Comparison of ENCODE assay signal across 24 cellular contexts in genomic region chr3:178131801-178132200, GRCh38.
DNase-seq lines count a peak whose midpoint lies in the region; ATAC-seq, FAIRE-seq and TF ChIP-seq lines count a peak whose summit lies in the region.
"Had no signal": no experiment of that assay in that cellular context is flagged by ENCODE, and none has a peak within 500 bp of the region (broad histone marks: within the 10 kb centered on the region; RNA-seq: fewer than 3 reads in every experiment).

No MANE protein-coding gene starts in this region.

- no peak overlapping the region for H3K4me3 ChIP-seq in LNCaP clone FGC (ENCODE audit: low read depth, low read length)
- no peak overlapping the region for H3K4me3 ChIP-seq in K562
- H3K4me3 ChIP-seq in fibroblast of pulmonary artery (replicated peaks; ENCODE audit: low read depth, low read length) = no peak overlapping the region
- H3K4me3 ChIP-seq: adrenal gland, BLaER1, heart left ventricle, spleen, transverse colon had no signal

- no peak overlapping the region for H3K27ac Mint-ChIP-seq in CD14-positive monocyte
- H3K27ac Mint-ChIP-seq: activated CD4-positive, alpha-beta T cell treated with anti-CD3 and anti-CD28 coated beads, Interleukin-2, amount 10 ng/mL, durations not matched to agents 7 days and 5 days had no signal

- no peak overlapping the region for H3K4me3 Mint-ChIP-seq in CD14-positive monocyte
- H3K4me3 Mint-ChIP-seq: activated CD4-positive, alpha-beta T cell treated with anti-CD3 and anti-CD28 coated beads, Interleukin-2, amount 10 ng/mL, durations not matched to agents 7 days and 5 days; activated T-cell treated with anti-CD3 and anti-CD28 coated beads, Interleukin-2, amount 50 U/mL, for 4 hours; neural crest cell had no signal

- H2AFZ ChIP-seq in K562 (ENCODE audit: low read depth, low read length) = no peak overlapping the region

- TF ChIP-seq POLR2A in K562 (conservative IDR thresholded peaks at IDR 0.05) = no peak

- intact Hi-C loops in K562 (cut with micrococcal nuclease) (no loop called here), CD14-positive monocyte (cut with micrococcal nuclease) (no loop called here)

- no peaks in the 10 kb centered on the region for H3K27me3 ChIP-seq in K562 (ENCODE audit: control insufficient read depth in 2 of 2, insufficient read depth in 2 of 2, low read length in 2 of 2)
- H3K27me3 ChIP-seq: adrenal gland, BLaER1, heart left ventricle, spleen, transverse colon had no signal

- 15% methylated on average over 2 of the region's 2 CpGs for WGBS in K562 (ENCODE audit: insufficient coverage, low coverage, missing lambda C conversion rate)

- DNase-seq in AG08396 (ENCODE audit: low spot score) = peak; percentile 17
- DNase-seq in LNCaP clone FGC (ENCODE audit: low read depth) = peak; percentile 87
- no peak for DNase-seq in K562 (ENCODE audit: extremely low read depth in 1 of 4, low spot score in 3 of 4)
- peak; percentile 66 for DNase-seq in fibroblast of pulmonary artery (ENCODE audit: low read depth)
- DNase-seq in CD14-positive monocyte (ENCODE audit: low spot score) = no peak
- no peak for DNase-seq in NCI-H2107 treated with DMSO at 0.1 percent for 48 hours (lab: John Stamatoyannopoulos, UW; ENCODE audit: unreplicated experiment)
- DNase-seq in SK-N-DZ (ENCODE audit: low spot score) = no peak
- DNase-seq: activated CD4-positive, alpha-beta T cell treated with anti-CD3 and anti-CD28 coated beads, Interleukin-2, amount 10 ng/mL, durations not matched to agents 7 days and 5 days; activated T-cell treated with anti-CD3 and anti-CD28 coated beads, Interleukin-2, amount 50 U/mL, for 4 hours; central memory CD4-positive, alpha-beta T cell; DMS53; GDM1; heart left ventricle; NCI-H2171; NCI-H526; NK-92 treated with Interleukin-12 subunit alpha and Interleukin-12 subunit beta, amount 100 ng/mL, for 24 hours; right cardiac atrium; SHP77 treated with DMSO at 0.1 percent for 48 hours; spleen; transverse colon had no signal

- in situ Hi-C loops in K562 (cut with MboI) = no loop called here

- no peaks in the 10 kb centered on the region for H3K4me1 ChIP-seq in K562 (replicated peaks in 1 of 2; ENCODE audit: control insufficient read depth in 2 of 2, insufficient read depth in 2 of 2, low read length in 2 of 2)
- H3K4me1 ChIP-seq: BLaER1, spleen, transverse colon had no signal

- BruUV-seq in K562 (replicated peaks; lab: Mats Ljungman, UMichigan) = no TSS peak

- H3K27me3 Mint-ChIP-seq in CD14-positive monocyte (ENCODE audit: low read depth in 3 of 3) = peaks cover 0 to 2% (median 0%) of the 10 kb centered on the region in 3 donors
- H3K27me3 Mint-ChIP-seq: activated CD4-positive, alpha-beta T cell treated with anti-CD3 and anti-CD28 coated beads, Interleukin-2, amount 10 ng/mL, durations not matched to agents 7 days and 5 days had no signal

- no peak overlapping the region for H3K4me2 ChIP-seq in K562 (ENCODE audit: insufficient read depth, low read length)
- H3K4me2 ChIP-seq: BLaER1 had no signal

- TF ChIP-seq EP300 in K562 (IDR thresholded peaks at IDR 0.05; ENCODE audit: low read length) = no peak

- no peaks in the 10 kb centered on the region for H3K4me1 Mint-ChIP-seq in CD14-positive monocyte
- H3K4me1 Mint-ChIP-seq: activated CD4-positive, alpha-beta T cell treated with anti-CD3 and anti-CD28 coated beads, Interleukin-2, amount 10 ng/mL, durations not matched to agents 7 days and 5 days; neural crest cell had no signal

- ATAC-seq in K562 = no peak
- no peak for ATAC-seq in GM18498 (IDR thresholded peaks at IDR 0.05; ENCODE audit: unreplicated experiment)
- ATAC-seq: activated T-cell treated with anti-CD3 and anti-CD28 coated beads, Interleukin-2, amount 50 U/mL, for 4 hours; right cardiac atrium had no signal

- H3K27ac ChIP-seq in K562 (ENCODE audit: extremely low read depth, low read depth, low read length) = no peak overlapping the region
- H3K27ac ChIP-seq: adrenal gland, BLaER1, heart left ventricle, spleen, transverse colon had no signal

- no peaks in the 10 kb centered on the region for H3K9me3 ChIP-seq in K562 (replicated peaks; ENCODE audit: control insufficient read depth, insufficient read depth, low read depth, low read length)
- H3K9me3 ChIP-seq: adrenal gland, heart left ventricle, spleen, transverse colon had no signal

- CTCF ChIA-PET in K562 (lab: Yijun Ruan, JAX; ENCODE audit: low intra/inter-chr PET ratio) = no interaction called here

- H3K9ac ChIP-seq in K562 (ENCODE audit: insufficient read depth in 1 of 2, low read depth in 2 of 2, low read length in 2 of 2) = no peak overlapping the region
- H3K9ac ChIP-seq: BLaER1 had no signal

- TF ChIP-seq CTCF in LNCaP clone FGC (IDR thresholded peaks at IDR 0.05; ENCODE audit: control insufficient read depth, extremely low read depth, insufficient read depth) = no peak
- TF ChIP-seq CTCF in K562 (IDR thresholded peaks at IDR 0.05 in 2 of 3, conservative IDR thresholded peaks at IDR 0.05 in 1 of 3; ENCODE audit: insufficient read depth in 2 of 3, low read depth in 1 of 3, low read length in 3 of 3) = no peak
- TF ChIP-seq CTCF in fibroblast of pulmonary artery (IDR thresholded peaks at IDR 0.05; ENCODE audit: low read length, missing control alignments) = no peak
- TF ChIP-seq CTCF in CD14-positive monocyte (IDR thresholded peaks at IDR 0.05) = no peak

- no peak for TF ChIP-seq RAD21 in K562 (CRISPR knock-in tag; conservative IDR thresholded peaks at IDR 0.05 in 1 of 2, IDR thresholded peaks at IDR 0.05 in 1 of 2)

- H3K79me2 ChIP-seq in K562 (ENCODE audit: control insufficient read depth, insufficient read depth, low read length) = no peaks in the 10 kb centered on the region

- no peaks in the 10 kb centered on the region for H3K36me3 Mint-ChIP-seq in CD14-positive monocyte

- POLR2A ChIA-PET in K562 (lab: Yijun Ruan, JAX) = no interaction called here

- no peaks in the 10 kb centered on the region for H4K20me1 ChIP-seq in K562 (replicated peaks; ENCODE audit: control insufficient read depth, insufficient read depth, low read length)
- H4K20me1 ChIP-seq: BLaER1 had no signal

- H3K9me3 Mint-ChIP-seq in CD14-positive monocyte = peaks cover 0 to 8% (median 6%) of the 10 kb centered on the region in 7 donors
- H3K9me3 Mint-ChIP-seq: activated T-cell treated with anti-CD3 and anti-CD28 coated beads, Interleukin-2, amount 50 U/mL, for 4 hours had no signal

- H3K36me3 ChIP-seq in K562 (ENCODE audit: control insufficient read depth, insufficient read depth, low read length) = no peaks in the 10 kb centered on the region
- H3K36me3 ChIP-seq: adrenal gland, BLaER1, heart left ventricle, spleen, transverse colon had no signal

- H3K9me1 ChIP-seq in K562 (ENCODE audit: control insufficient read depth, insufficient read depth, low read length) = no peaks in the 10 kb centered on the region

- no peak for FAIRE-seq in K562 (lab: Jason Lieb, UNC)

TF ChIP-seq in K562, 482 proteins besides CTCF, POLR2A, EP300 and RAD21:
- TF ChIP-seq ATF3 (IDR thresholded peaks at IDR 0.05) (peak; percentile 37; the same call in 1 of the 2 replicates), ATF3 (CRISPR knock-in tag; conservative IDR thresholded peaks at IDR 0.05) (no peak), JUN (IDR thresholded peaks at IDR 0.05; ENCODE audit: borderline replicate concordance, low read depth, low read length) (0 out of 2 replicates have a peak, but pooled peaks have one; percentile 22), JUN (CRISPR knock-in tag; IDR thresholded peaks at IDR 0.05; ENCODE audit: borderline replicate concordance) (no peak), RB1 (IDR thresholded peaks at IDR 0.05; ENCODE audit: low read depth) (no peak), CHD1 (IDR thresholded peaks at IDR 0.05; ENCODE audit: low read length) (no peak), ARID1B (IDR thresholded peaks at IDR 0.05) (0 out of 2 replicates have a peak, but pooled peaks have one; percentile 11), GTF2F1 (IDR thresholded peaks at IDR 0.05; ENCODE audit: low read depth, low read length) (no peak), ZNF707 (CRISPR knock-in tag; conservative IDR thresholded peaks at IDR 0.05) (no peak), RBM22 (IDR thresholded peaks at IDR 0.05; ENCODE audit: low read depth, low read length, poor library complexity, severe bottlenecking) (no peak)

Comparison
In these comparisons a context has a peak if more than half of its experiments do, and no peak if none do; other contexts are left out.
1. DNase-seq: peak in AG08396 (single experiment), LNCaP clone FGC (single experiment) and fibroblast of pulmonary artery (single experiment); none in K562 (0 of 4), CD14-positive monocyte (single experiment), NCI-H2107 treated with DMSO at 0.1 percent for 48 hours (single experiment) and SK-N-DZ (single experiment).